In genomic region chr18:79951545-79952456, GRCh38 we compare ENCODE assay signal across 8 cellular contexts. TPM values are rescaled to one million over a fixed set of nuclear protein-coding genes. Genes with fewer than 3 reads are reported as not detected.
DNase-seq lines count a peak whose midpoint lies in the region; ATAC-seq and TF ChIP-seq lines count a peak whose summit lies in the region.

Gene SLC66A2 (minus strand): TSS chr18:79951653. CDS start chr18:79950926, 727 bp downstream.

- no peaks in the 10 kb centered on the region for H3K27me3 ChIP-seq in Caco-2 (replicated peaks; ENCODE audit: control insufficient read depth, insufficient read depth, low read length)
- H3K27me3 ChIP-seq in HUES6 (ENCODE audit: control insufficient read depth, insufficient read depth, low read length): peaks cover 63% of the 10 kb centered on the region

- H3K4me3 Mint-ChIP-seq in Caco-2 (ENCODE audit: unreplicated experiment) (peak within 1 kb of the TSS; percentile 65), nephron (peak within 1 kb of the TSS; percentile 86 to 96 (median 89))
- H3K4me3 Mint-ChIP-seq in activated T-helper 17 cell treated with anti-CD3 and anti-CD28 coated beads, Interleukin-2, amount 50 U/mL, for 72 hours: peak within 1 kb of the TSS; percentile 76
- H3K4me3 Mint-ChIP-seq in stimulated activated naive CD8-positive, alpha-beta T cell treated with anti-CD3 and anti-CD28 coated beads, Interleukin-15, Interleukin-2, amounts not matched to agents 100 ng/mL and 50 ng/mL, for 24 hours: peak within 1 kb of the TSS; percentile 84

- no peaks in the 10 kb centered on the region for H3K36me3 Mint-ChIP-seq in Caco-2 (ENCODE audit: insufficient read depth, unreplicated experiment)
- H3K36me3 Mint-ChIP-seq in activated T-helper 17 cell treated with anti-CD3 and anti-CD28 coated beads, Interleukin-2, amount 50 U/mL, for 72 hours (ENCODE audit: low read depth): peaks cover 17% of the 10 kb centered on the region
- peaks cover 8% of the 10 kb centered on the region for H3K36me3 Mint-ChIP-seq in nephron (ENCODE audit: low read depth)
- peaks cover 8% of the 10 kb centered on the region for H3K36me3 Mint-ChIP-seq in stimulated activated naive CD8-positive, alpha-beta T cell treated with anti-CD3 and anti-CD28 coated beads, Interleukin-15, Interleukin-2, amounts not matched to agents 100 ng/mL and 50 ng/mL, for 24 hours (ENCODE audit: low read depth)

- H3K36me3 ChIP-seq in Caco-2 (ENCODE audit: control insufficient read depth, insufficient read depth, low read length): no peaks in the 10 kb centered on the region
- H3K36me3 ChIP-seq in HUES6 (ENCODE audit: control insufficient read depth, insufficient read depth, low read length): no peaks in the 10 kb centered on the region

- H3K27me3 Mint-ChIP-seq in Caco-2 (ENCODE audit: insufficient read depth, unreplicated experiment): no peaks in the 10 kb centered on the region
- H3K27me3 Mint-ChIP-seq in activated T-helper 17 cell treated with anti-CD3 and anti-CD28 coated beads, Interleukin-2, amount 50 U/mL, for 72 hours: no peaks in the 10 kb centered on the region
- peaks cover 11% of the 10 kb centered on the region for H3K27me3 Mint-ChIP-seq in nephron (ENCODE audit: low read depth)
- H3K27me3 Mint-ChIP-seq in stimulated activated naive CD8-positive, alpha-beta T cell treated with anti-CD3 and anti-CD28 coated beads, Interleukin-15, Interleukin-2, amounts not matched to agents 100 ng/mL and 50 ng/mL, for 24 hours: no peaks in the 10 kb centered on the region

- H3K9me3 ChIP-seq in Caco-2 (no peaks in the 10 kb centered on the region), HUES6 (ENCODE audit: control insufficient read depth, insufficient read depth, low read depth, low read length) (no peaks in the 10 kb centered on the region)

- H3K9me3 Mint-ChIP-seq in Caco-2 (ENCODE audit: unreplicated experiment) (no peaks in the 10 kb centered on the region), nephron (no peaks in the 10 kb centered on the region)
- H3K9me3 Mint-ChIP-seq in activated T-helper 17 cell treated with anti-CD3 and anti-CD28 coated beads, Interleukin-2, amount 50 U/mL, for 72 hours: no peaks in the 10 kb centered on the region
- no peaks in the 10 kb centered on the region for H3K9me3 Mint-ChIP-seq in stimulated activated naive CD8-positive, alpha-beta T cell treated with anti-CD3 and anti-CD28 coated beads, Interleukin-15, Interleukin-2, amounts not matched to agents 100 ng/mL and 50 ng/mL, for 24 hours

- peak within 1 kb of the TSS; percentile 62 for H3K4me3 ChIP-seq in Caco-2 (ENCODE audit: low read depth, low read length)
- peak within 1 kb of the TSS; percentile 64 for H3K4me3 ChIP-seq in HUES6 (ENCODE audit: low read depth, low read length)
- peak within 1 kb of the TSS; percentile 68 for H3K4me3 ChIP-seq in fibroblast of pulmonary artery (replicated peaks; ENCODE audit: low read depth, low read length)

- DNase-seq in Caco-2: peak; percentile 79 to 88
- DNase-seq in RPMI8226: peak; percentile 93
- DNase-seq in fibroblast of pulmonary artery (ENCODE audit: low read depth): peak; percentile 87

- no peaks in the 10 kb centered on the region for H3K4me1 Mint-ChIP-seq in Caco-2 (ENCODE audit: low read depth, unreplicated experiment)
- H3K4me1 Mint-ChIP-seq in activated T-helper 17 cell treated with anti-CD3 and anti-CD28 coated beads, Interleukin-2, amount 50 U/mL, for 72 hours: peaks cover 13% of the 10 kb centered on the region
- peaks cover 38% of the 10 kb centered on the region for H3K4me1 Mint-ChIP-seq in nephron
- H3K4me1 Mint-ChIP-seq in stimulated activated naive CD8-positive, alpha-beta T cell treated with anti-CD3 and anti-CD28 coated beads, Interleukin-15, Interleukin-2, amounts not matched to agents 100 ng/mL and 50 ng/mL, for 24 hours (ENCODE audit: low read depth): peaks cover 40% of the 10 kb centered on the region

- H3K4me1 ChIP-seq in Caco-2 (no peaks in the 10 kb centered on the region), HUES6 (ENCODE audit: control insufficient read depth, insufficient read depth, low read length) (peaks cover 11% of the 10 kb centered on the region)

- CTCF ChIA-PET in Caco-2 (lab: Charles Lee): no interaction called here

- H3K27ac Mint-ChIP-seq in Caco-2 (ENCODE audit: unreplicated experiment) (no peak within 1 kb of the TSS), nephron (peak within 1 kb of the TSS; percentile 33 to 83 (median 53))
- H3K27ac Mint-ChIP-seq in activated T-helper 17 cell treated with anti-CD3 and anti-CD28 coated beads, Interleukin-2, amount 50 U/mL, for 72 hours: peak within 1 kb of the TSS; percentile 70
- H3K27ac Mint-ChIP-seq in stimulated activated naive CD8-positive, alpha-beta T cell treated with anti-CD3 and anti-CD28 coated beads, Interleukin-15, Interleukin-2, amounts not matched to agents 100 ng/mL and 50 ng/mL, for 24 hours: peak within 1 kb of the TSS; percentile 59

- POLR2A ChIA-PET in Caco-2 (lab: Charles Lee): no interaction called here

- no peak for TF ChIP-seq CTCF in Caco-2 (IDR thresholded peaks at IDR 0.05; ENCODE audit: insufficient read depth in 1 of 2, low read depth in 1 of 2, low read length in 1 of 2, severe bottlenecking in 1 of 2, unreplicated experiment in 1 of 2)
- no peak for TF ChIP-seq CTCF in fibroblast of pulmonary artery (IDR thresholded peaks at IDR 0.05; ENCODE audit: low read length, missing control alignments)
- peak in 1 of 3 experiments; percentile 15 for TF ChIP-seq CTCF in nephron (IDR thresholded peaks at IDR 0.05; ENCODE audit: unreplicated experiment in 3 of 3)

- no peak within 1 kb of the TSS for H3K27ac ChIP-seq in HUES6 (ENCODE audit: low read depth, low read length)

- peak; percentile 71 for ATAC-seq in GM21360 (IDR thresholded peaks at IDR 0.05; ENCODE audit: unreplicated experiment)
- peak; percentile 86 for ATAC-seq in activated T-helper 17 cell treated with anti-CD3 and anti-CD28 coated beads, Interleukin-2, amount 50 U/mL, for 72 hours (replicated peaks)

- intact Hi-C loops in Caco-2 (cut with micrococcal nuclease; ENCODE audit: unreplicated experiment): loop anchor here (2.0 kb wide), 1 partner anchor 17 kb away; no protein-coding TSS in a partner anchor

- no TSS peak for BruUV-seq in Caco-2 (replicated peaks; lab: Mats Ljungman, UMichigan)

- H3K9ac ChIP-seq in HUES6 (ENCODE audit: low read length): peak within 1 kb of the TSS; percentile 5

RNA-seq across cellular contexts. Expression of gene SLC66A2, which starts in this region (rescaled TPM):
- total RNA-seq in Caco-2 (2022): 18.8 and 19.5 TPM in 2 replicates
- total RNA-seq in activated T-helper 17 cell treated with anti-CD3 and anti-CD28 coated beads, Interleukin-2, amount 50 U/mL, for 72 hours: 10 to 100 TPM; 16.8 to 19.5 TPM
